20 cellular contexts compared by ENCODE assay signal in genomic region chr14:100393362-100393761, GRCh38. TPM values are rescaled to one million over a fixed set of nuclear protein-coding genes. Genes with fewer than 3 reads are reported as not detected.
DNase-seq lines count a peak whose midpoint lies in the region; ATAC-seq and TF ChIP-seq lines count a peak whose summit lies in the region.
"Had no signal": no experiment of that assay in that cellular context is flagged by ENCODE, and none has a peak within 500 bp of the region (broad histone marks: within the 10 kb centered on the region; RNA-seq: fewer than 3 reads in every experiment).

No MANE protein-coding gene starts in this region.

- no peaks in the 10 kb centered on the region for H3K27me3 ChIP-seq in CD8-positive, alpha-beta T cell (ENCODE audit: insufficient read depth, low read length)
- H3K27me3 ChIP-seq in neural progenitor cell: no peaks in the 10 kb centered on the region
- H3K27me3 ChIP-seq: brain microvascular endothelial cell, right lobe of liver had no signal

- H3K4me3 Mint-ChIP-seq in CD8-positive, alpha-beta T cell: no peak overlapping the region
- no peak overlapping the region for H3K4me3 Mint-ChIP-seq in central memory CD8-positive, alpha-beta T cell
- peak overlapping the region; percentile 60 for H3K4me3 Mint-ChIP-seq in neural progenitor cell
- H3K4me3 Mint-ChIP-seq: activated B cell treated with CpG ODN at 0.5 μM for 24 hours; activated naive CD8-positive, alpha-beta T cell; activated T-cell treated with anti-CD3 and anti-CD28 coated beads, Interleukin-2, amount 50 U/mL, for 72 hours; dendritic cell treated with granulocyte-macrophage colony-stimulating factor and Interleukin-4, amounts not matched to agents 40 ng/mL and 50 ng/mL, for 4 days; T-cell had no signal

- peaks cover 4% of the 10 kb centered on the region for H3K79me2 ChIP-seq in neural progenitor cell (ENCODE audit: low read depth)

- H3K4me2 ChIP-seq in neural progenitor cell: no peak overlapping the region

- H3F3A ChIP-seq in neural progenitor cell (ENCODE audit: low read depth): peaks cover 6% of the 10 kb centered on the region

- H3K36me3 Mint-ChIP-seq in CD8-positive, alpha-beta T cell: peaks cover 18% of the 10 kb centered on the region
- H3K36me3 Mint-ChIP-seq in central memory CD8-positive, alpha-beta T cell (ENCODE audit: insufficient read depth): no peaks in the 10 kb centered on the region
- H3K36me3 Mint-ChIP-seq in neural progenitor cell: peaks cover 2% of the 10 kb centered on the region
- H3K36me3 Mint-ChIP-seq: activated naive CD8-positive, alpha-beta T cell had no signal

- no peaks in the 10 kb centered on the region for H4K20me1 ChIP-seq in neural progenitor cell (ENCODE audit: low read depth)

- H3K9me3 Mint-ChIP-seq in CD8-positive, alpha-beta T cell: no peaks in the 10 kb centered on the region
- H3K9me3 Mint-ChIP-seq in central memory CD8-positive, alpha-beta T cell: no peaks in the 10 kb centered on the region
- H3K9me3 Mint-ChIP-seq in neural progenitor cell: no peaks in the 10 kb centered on the region
- H3K9me3 Mint-ChIP-seq: activated B cell treated with CpG ODN at 0.5 μM for 24 hours; activated T-cell treated with anti-CD3 and anti-CD28 coated beads, Interleukin-2, amount 50 U/mL, for 72 hours; dendritic cell treated with granulocyte-macrophage colony-stimulating factor and Interleukin-4, amounts not matched to agents 40 ng/mL and 50 ng/mL, for 4 days; T-cell had no signal

- peaks cover 12% of the 10 kb centered on the region for H3K4me1 Mint-ChIP-seq in CD8-positive, alpha-beta T cell (ENCODE audit: low read depth)
- H3K4me1 Mint-ChIP-seq in central memory CD8-positive, alpha-beta T cell: peaks cover 24% of the 10 kb centered on the region
- H3K4me1 Mint-ChIP-seq in neural progenitor cell: peaks cover 73% of the 10 kb centered on the region
- H3K4me1 Mint-ChIP-seq: activated B cell treated with CpG ODN at 0.5 μM for 24 hours had no signal

- no peaks in the 10 kb centered on the region for H3K9me3 ChIP-seq in CD8-positive, alpha-beta T cell (ENCODE audit: low read length)
- H3K9me3 ChIP-seq in HEK293 (ENCODE audit: control insufficient read depth, insufficient read depth, low read depth, low read length) (no peaks in the 10 kb centered on the region), neural progenitor cell (ENCODE audit: low read depth) (no peaks in the 10 kb centered on the region)
- H3K9me3 ChIP-seq: right lobe of liver had no signal

- POLR2A ChIA-PET in CD8-positive, alpha-beta T cell (lab: Charles Lee): no interaction called here
- POLR2A ChIA-PET in HEK293 (lab: Yijun Ruan, JAX): no interaction called here

- no peaks in the 10 kb centered on the region for H3K4me1 ChIP-seq in CD8-positive, alpha-beta T cell (ENCODE audit: insufficient read depth, low read length)
- H3K4me1 ChIP-seq in HEK293 (ENCODE audit: control insufficient read depth, insufficient read depth, low read length) (peaks cover 14% of the 10 kb centered on the region), neural progenitor cell (peaks cover 35% of the 10 kb centered on the region)

- DNase-seq in CD8-positive, alpha-beta T cell: no peak
- DNase-seq in central memory CD8-positive, alpha-beta T cell (ENCODE audit: low spot score in 2 of 2): no peak
- no peak for DNase-seq in neural progenitor cell (ENCODE audit: low spot score)
- no peak for DNase-seq in T-helper 9 cell
- DNase-seq: activated B cell treated with CpG ODN at 0.5 μM for 24 hours; activated CD8-positive, alpha-beta memory T cell treated with anti-CD3 and anti-CD28 coated beads for 24 hours; activated T-cell treated with anti-CD3 and anti-CD28 coated beads, Interleukin-2, amount 50 U/mL, for 72 hours; brain microvascular endothelial cell; Calu3; foreskin melanocyte; kidney glomerular epithelial cell; nucleus accumbens; right lobe of liver; stimulated activated CD4-positive, alpha-beta T cell treated with anti-CD3 and anti-CD28 coated beads, Interleukin-1b, Interleukin-23, amount 100 ng/mL, for 48 hours; T-cell had no signal

- H3K27ac Mint-ChIP-seq in CD8-positive, alpha-beta T cell: peak overlapping the region; percentile 52
- peak overlapping the region; percentile 64 for H3K27ac Mint-ChIP-seq in central memory CD8-positive, alpha-beta T cell (ENCODE audit: low read depth)
- H3K27ac Mint-ChIP-seq in neural progenitor cell: peak overlapping the region; percentile 90
- H3K27ac Mint-ChIP-seq: activated B cell treated with CpG ODN at 0.5 μM for 24 hours; activated naive CD8-positive, alpha-beta T cell; activated T-cell treated with anti-CD3 and anti-CD28 coated beads, Interleukin-2, amount 50 U/mL, for 72 hours; dendritic cell treated with granulocyte-macrophage colony-stimulating factor and Interleukin-4, amounts not matched to agents 40 ng/mL and 50 ng/mL, for 4 days had no signal

- H3K27me3 Mint-ChIP-seq in CD8-positive, alpha-beta T cell (ENCODE audit: low read depth): no peaks in the 10 kb centered on the region
- no peaks in the 10 kb centered on the region for H3K27me3 Mint-ChIP-seq in central memory CD8-positive, alpha-beta T cell
- peaks cover 2% of the 10 kb centered on the region for H3K27me3 Mint-ChIP-seq in neural progenitor cell (ENCODE audit: insufficient read depth, low read depth)
- H3K27me3 Mint-ChIP-seq: activated B cell treated with CpG ODN at 0.5 μM for 24 hours; activated naive CD8-positive, alpha-beta T cell; dendritic cell treated with granulocyte-macrophage colony-stimulating factor and Interleukin-4, amounts not matched to agents 40 ng/mL and 50 ng/mL, for 4 days; T-cell had no signal

- CTCF ChIA-PET in CD8-positive, alpha-beta T cell (lab: Charles Lee): interaction anchor here (0.8 kb wide), 1 partner anchor 16 kb away, joined by 3 read pairs; no protein-coding TSS in a partner anchor
- CTCF ChIA-PET in HEK293 (lab: Yijun Ruan, JAX): interaction anchor here (1.5 to 4.6 kb wide), 2 partner anchors 9 to 47 kb away, joined by 5 to 25 read pairs; no protein-coding TSS in a partner anchor

- no peak overlapping the region for H3K9ac ChIP-seq in neural progenitor cell

- no peaks in the 10 kb centered on the region for H3K36me3 ChIP-seq in CD8-positive, alpha-beta T cell (ENCODE audit: insufficient read depth, low read length)
- H3K36me3 ChIP-seq in HEK293 (ENCODE audit: control insufficient read depth in 2 of 2, insufficient read depth in 1 of 2, low read length in 2 of 2) (no peaks in the 10 kb centered on the region), neural progenitor cell (no peaks in the 10 kb centered on the region)
- H3K36me3 ChIP-seq: brain microvascular endothelial cell, right lobe of liver had no signal

- no peak for TF ChIP-seq CTCF in CD8-positive, alpha-beta T cell (IDR thresholded peaks at IDR 0.05)
- TF ChIP-seq CTCF in HEK293 (tag by site-specific recombination; IDR thresholded peaks at IDR 0.05) (no peak), neural progenitor cell (IDR thresholded peaks at IDR 0.05) (no peak)

- H3K4me3 ChIP-seq in CD8-positive, alpha-beta T cell (ENCODE audit: low read depth, low read length): no peak overlapping the region
- H3K4me3 ChIP-seq in HEK293 (ENCODE audit: low read depth, low read length) (no peak overlapping the region), neural progenitor cell (no peak overlapping the region)
- H3K4me3 ChIP-seq: right lobe of liver had no signal

- intact Hi-C loops in CD8-positive, alpha-beta T cell (cut with DNase I, micrococcal nuclease): no loop called here

- H2AFZ ChIP-seq in neural progenitor cell (replicated peaks): no peak overlapping the region

- H3K27ac ChIP-seq in CD8-positive, alpha-beta T cell (ENCODE audit: low read depth, low read length): no peak overlapping the region
- H3K27ac ChIP-seq in HEK293 (ENCODE audit: extremely low read depth, low read depth, low read length): no peak overlapping the region
- H3K27ac ChIP-seq in neural progenitor cell: no peak overlapping the region
- H3K27ac ChIP-seq: brain microvascular endothelial cell had no signal

- ATAC-seq in CD8-positive, alpha-beta T cell: no peak
- no peak for ATAC-seq in central memory CD8-positive, alpha-beta T cell (replicated peaks; ENCODE audit: extremely low read depth, poor library complexity, severe bottlenecking)
- no peak for ATAC-seq in HG02840 (IDR thresholded peaks at IDR 0.05; ENCODE audit: low FRiP score, unreplicated experiment)
- no peak for ATAC-seq in HG02885 (IDR thresholded peaks at IDR 0.05; ENCODE audit: poor library complexity, unreplicated experiment)
- ATAC-seq: activated T-cell treated with anti-CD3 and anti-CD28 coated beads, Interleukin-2, amount 50 U/mL, for 72 hours; T-cell had no signal

TF ChIP-seq in HEK293, 187 proteins besides CTCF, POLR2A, EP300 and RAD21:
- no peak for TF ChIP-seq MZF1 (tag by site-specific recombination; IDR thresholded peaks at IDR 0.05; ENCODE audit: borderline replicate concordance)
- peak; percentile 74 for TF ChIP-seq EGR2 (tag by site-specific recombination; IDR thresholded peaks at IDR 0.05; ENCODE audit: low read depth)
- peak; percentile 73 for TF ChIP-seq ZFHX2 (tag by site-specific recombination; conservative IDR thresholded peaks at IDR 0.05)
- peak; percentile 52; the same call in 1 of the 2 replicates for TF ChIP-seq ZNF600 (tag by site-specific recombination; IDR thresholded peaks at IDR 0.05)
- peak; percentile 89 for TF ChIP-seq ZNF10 (tag by site-specific recombination; IDR thresholded peaks at IDR 0.05)

RNA-seq across cellular contexts. Expression of gene WDR25, which starts 17.1 kb away (rescaled TPM):
- 1 to 10 TPM; 2.9 to 3.4 TPM for total RNA-seq in CD8-positive, alpha-beta T cell
- 4.9 and 13.6 TPM in 2 replicates for total RNA-seq in neural progenitor cell (ENCODE audit: low replicate concordance)
